Comparison of ENCODE assay signal across 1 cellular context in genomic region chr9:133706651-133707050, GRCh38.
TF ChIP-seq lines count a peak whose summit lies in the region.

No MANE protein-coding gene starts in this region.

TF ChIP-seq in WTC11, 78 proteins besides CTCF, POLR2A, EP300 and RAD21 (continued from another document):
- TF ChIP-seq ZMAT4 (CRISPR knock-in tag; IDR thresholded peaks at IDR 0.05) (no peak), ATF6 (CRISPR knock-in tag; IDR thresholded peaks at IDR 0.05) (no peak), ELF4 (CRISPR knock-in tag; IDR thresholded peaks at IDR 0.05; ENCODE audit: low read depth) (no peak)
